ENCODE assay signal across 28 cellular contexts in genomic region chr7:154436560-154436959, GRCh38.
"Had no signal": no experiment of that assay in that cellular context is flagged by ENCODE, and none has a peak within 500 bp of the region (broad histone marks: within the 10 kb centered on the region; RNA-seq: fewer than 3 reads in every experiment).

No MANE protein-coding gene starts in this region.

- H3K4me3 Mint-ChIP-seq: stimulated activated effector memory CD8-positive, alpha-beta T cell treated with anti-CD3 and anti-CD28 coated beads, Interleukin-12 subunit alpha, Interleukin-12 subunit beta, amount 100 ng/mL, for 72 hours; stimulated activated memory B cell treated with anti-CD40 and anti-IgM and Interleukin-4, amounts not matched to agents 10 μg/mL and 1 μg/mL and 100 μg/mL, for 72 hours; stimulated activated naive B cell treated with anti-CD40 and anti-IgM and Interleukin-4, amounts not matched to agents 10 μg/mL and 1 μg/mL and 100 μg/mL, for 72 hours; stimulated activated naive CD8-positive, alpha-beta T cell treated with anti-CD3 and anti-CD28 coated beads, Interleukin-15, amount 100 ng/mL, for 72 hours; stimulated activated naive CD8-positive, alpha-beta T cell treated with anti-CD3 and anti-CD28 coated beads, Interleukin-15, Interleukin-2, amounts not matched to agents 100 ng/mL and 50 ng/mL, for 24 hours; type B pancreatic cell had no signal

- FAIRE-seq: urothelium cell line had no signal

- H3K36me3 ChIP-seq: stomach, suprapubic skin, thoracic aorta, thyroid gland, tibial artery, tibial nerve, transverse colon, upper lobe of left lung, upper lobe of right lung, uterus, vagina had no signal

- H3K9me3 Mint-ChIP-seq: stimulated activated naive CD8-positive, alpha-beta T cell treated with anti-CD3 and anti-CD28 coated beads, Interleukin-15, amount 100 ng/mL, for 72 hours; stimulated activated naive CD8-positive, alpha-beta T cell treated with anti-CD3 and anti-CD28 coated beads, Interleukin-15, Interleukin-2, amounts not matched to agents 100 ng/mL and 50 ng/mL, for 24 hours; type B pancreatic cell had no signal

- H3K27ac Mint-ChIP-seq: stimulated activated effector memory CD8-positive, alpha-beta T cell treated with anti-CD3 and anti-CD28 coated beads, Interleukin-12 subunit alpha, Interleukin-12 subunit beta, amount 100 ng/mL, for 72 hours; stimulated activated memory B cell treated with anti-CD40 and anti-IgM and Interleukin-4, amounts not matched to agents 10 μg/mL and 1 μg/mL and 100 μg/mL, for 72 hours; stimulated activated naive B cell treated with anti-CD40 and anti-IgM and Interleukin-4, amounts not matched to agents 10 μg/mL and 1 μg/mL and 100 μg/mL, for 72 hours; stimulated activated naive CD8-positive, alpha-beta T cell treated with anti-CD3 and anti-CD28 coated beads, Interleukin-15, amount 100 ng/mL, for 72 hours; stimulated activated naive CD8-positive, alpha-beta T cell treated with anti-CD3 and anti-CD28 coated beads, Interleukin-15, Interleukin-2, amounts not matched to agents 100 ng/mL and 50 ng/mL, for 24 hours; type B pancreatic cell had no signal

- H3K27ac ChIP-seq: stomach, suprapubic skin, testis, thoracic aorta, thyroid gland, tibial artery, tibial nerve, transverse colon, upper lobe of left lung, upper lobe of right lung, uterus, vagina had no signal

- H3K4me3 ChIP-seq: stomach, suprapubic skin, testis, thoracic aorta, thyroid gland, tibial artery, tibial nerve, transverse colon, upper lobe of left lung, upper lobe of right lung, uterus, vagina had no signal

- H3K27me3 ChIP-seq: stomach, suprapubic skin, testis, thyroid gland, tibial artery, tibial nerve, transverse colon, upper lobe of left lung, upper lobe of right lung, uterus, vagina had no signal

- H3K27me3 Mint-ChIP-seq: stimulated activated memory B cell treated with anti-CD40 and anti-IgM and Interleukin-4, amounts not matched to agents 10 μg/mL and 1 μg/mL and 100 μg/mL, for 72 hours; stimulated activated naive B cell treated with anti-CD40 and anti-IgM and Interleukin-4, amounts not matched to agents 10 μg/mL and 1 μg/mL and 100 μg/mL, for 72 hours; stimulated activated naive CD8-positive, alpha-beta T cell treated with anti-CD3 and anti-CD28 coated beads, Interleukin-15, amount 100 ng/mL, for 72 hours; stimulated activated naive CD8-positive, alpha-beta T cell treated with anti-CD3 and anti-CD28 coated beads, Interleukin-15, Interleukin-2, amounts not matched to agents 100 ng/mL and 50 ng/mL, for 24 hours; type B pancreatic cell had no signal

- H3K4me1 ChIP-seq: stomach, suprapubic skin, testis, thyroid gland, tibial artery, tibial nerve, upper lobe of left lung, upper lobe of right lung, uterus, vagina had no signal

- DNase-seq: stimulated activated CD4-positive, alpha-beta T cell treated with anti-CD3 and anti-CD28 coated beads, Interleukin-2, amount 100 ng/mL, for 48 hours; stimulated activated CD4-positive, alpha-beta T cell treated with anti-CD3 and anti-CD28 coated beads, Interleukin-4, amount 100 ng/mL, for 1 hour; stimulated activated CD4-positive, alpha-beta T cell treated with anti-CD3 and anti-CD28 coated beads, Interleukin-4, amount 100 ng/mL, for 24 hours; stimulated activated CD4-positive, alpha-beta T cell treated with anti-CD3 and anti-CD28 coated beads, Interleukin-4, amount 100 ng/mL, for 4 hours; stimulated activated CD8-positive, alpha-beta memory T cell treated with anti-CD3 and anti-CD28 coated beads, Interleukin-4, amount 100 ng/mL, for 48 hours; stimulated activated naive B cell treated with anti-CD40 and anti-IgM and Interleukin-4, amounts not matched to agents 10 μg/mL and 1 μg/mL and 100 μg/mL, for 72 hours; stimulated activated naive CD4-positive, alpha-beta T cell; stimulated activated naive CD4-positive, alpha-beta T cell treated with Interleukin-2 at 50 U/mL for 16 hours; stimulated activated naive CD8-positive, alpha-beta T cell treated with anti-CD3 and anti-CD28 coated beads, Interleukin-15, amount 100 ng/mL, for 72 hours; stimulated activated naive CD8-positive, alpha-beta T cell treated with anti-CD3 and anti-CD28 coated beads, Interleukin-15, Interleukin-2, amounts not matched to agents 100 U/mL and 50 U/mL, for 24 hours; stomach; testis; thyroid gland; tibial artery; transverse colon; trophoblast cell; upper lobe of left lung; upper lobe of right lung; uterus had no signal

- H3K36me3 Mint-ChIP-seq: stimulated activated effector memory CD8-positive, alpha-beta T cell treated with anti-CD3 and anti-CD28 coated beads, Interleukin-12 subunit alpha, Interleukin-12 subunit beta, amount 100 ng/mL, for 72 hours; stimulated activated memory B cell treated with anti-CD40 and anti-IgM and Interleukin-4, amounts not matched to agents 10 μg/mL and 1 μg/mL and 100 μg/mL, for 72 hours; stimulated activated naive B cell treated with anti-CD40 and anti-IgM and Interleukin-4, amounts not matched to agents 10 μg/mL and 1 μg/mL and 100 μg/mL, for 72 hours; type B pancreatic cell had no signal

- H3K4me1 Mint-ChIP-seq: stimulated activated effector memory CD8-positive, alpha-beta T cell treated with anti-CD3 and anti-CD28 coated beads, Interleukin-12 subunit alpha, Interleukin-12 subunit beta, amount 100 ng/mL, for 72 hours; stimulated activated memory B cell treated with anti-CD40 and anti-IgM and Interleukin-4, amounts not matched to agents 10 μg/mL and 1 μg/mL and 100 μg/mL, for 72 hours; stimulated activated naive B cell treated with anti-CD40 and anti-IgM and Interleukin-4, amounts not matched to agents 10 μg/mL and 1 μg/mL and 100 μg/mL, for 72 hours; stimulated activated naive CD8-positive, alpha-beta T cell treated with anti-CD3 and anti-CD28 coated beads, Interleukin-15, amount 100 ng/mL, for 72 hours had no signal

- H3K9me3 ChIP-seq: stomach, testis, thoracic aorta, thyroid gland, tibial artery, tibial nerve, transverse colon, upper lobe of left lung, upper lobe of right lung, uterus, vagina had no signal

- ATAC-seq: stimulated activated effector memory CD8-positive, alpha-beta T cell treated with anti-CD3 and anti-CD28 coated beads, Interleukin-12 subunit alpha, Interleukin-12 subunit beta, amount 100 ng/mL, for 72 hours; stimulated activated memory B cell treated with anti-CD40 and anti-IgM and Interleukin-4, amounts not matched to agents 10 μg/mL and 1 μg/mL and 100 μg/mL, for 72 hours; stimulated activated naive B cell treated with anti-CD40 and anti-IgM and Interleukin-4, amounts not matched to agents 10 μg/mL and 1 μg/mL and 100 μg/mL, for 72 hours; stimulated activated naive CD8-positive, alpha-beta T cell treated with anti-CD3 and anti-CD28 coated beads, Interleukin-15, amount 100 ng/mL, for 72 hours; stimulated activated naive CD8-positive, alpha-beta T cell treated with anti-CD3 and anti-CD28 coated beads, Interleukin-15, Interleukin-2, amounts not matched to agents 100 U/mL and 50 U/mL, for 24 hours; upper lobe of right lung had no signal
